In genomic region chr7:135167360-135167759, GRCh38 we compare ENCODE assay signal across 12 cellular contexts. TPM values are rescaled to one million over a fixed set of nuclear protein-coding genes. Genes with fewer than 3 reads are reported as not detected.
DNase-seq lines count a peak whose midpoint lies in the region; ATAC-seq, FAIRE-seq and TF ChIP-seq lines count a peak whose summit lies in the region.
"Had no signal": no experiment of that assay in that cellular context is flagged by ENCODE, and none has a peak within 500 bp of the region (broad histone marks: within the 10 kb centered on the region; RNA-seq: fewer than 3 reads in every experiment).

No MANE protein-coding gene starts in this region.

- intact Hi-C loops in heart left ventricle (cut with DNase I) (loop anchor here in 5 of 10 donors (5.0 to 10.0 kb wide), 4 partner anchors 180 to 483 kb away; partner anchors contain the start of genes AGBL3 (in 3 of the 5) and CALD1 (in 2 of the 5)), left ventricle myocardium superior (cut with micrococcal nuclease) (loop anchor here (5.0 kb wide), 1 partner anchor 180 kb away; the partner anchor contains the start of gene AGBL3), lower lobe of right lung (cut with DNase I) (no loop called here), transverse colon (cut with DNase I; ENCODE audit: low total_unique reads) (loop anchor here (10.0 kb wide), 1 partner anchor 483 kb away; no protein-coding TSS in a partner anchor), uterus (cut with DNase I; ENCODE audit: low total_unique reads) (no loop called here)
- intact Hi-C loops in activated T-helper 2 cell treated with anti-CD3 and anti-CD28 coated beads, Interferon-gamma antibody, Interleukin-2, Interleukin-4, amounts not matched to agents 10 μg/mL and 5 μg/mL and 100 μg/mL, durations not matched to agents 14 hours and 24 hours and 36 hours (cut with micrococcal nuclease), result no loop called here

- peaks cover 70% of the 10 kb centered on the region for H3K36me3 Mint-ChIP-seq in activated T-helper 2 cell treated with anti-CD3 and anti-CD28 coated beads, Interferon-gamma antibody, Interleukin-2, Interleukin-4, amounts not matched to agents 10 μg/mL and 5 μg/mL and 100 μg/mL, durations not matched to agents 14 hours and 24 hours and 36 hours (ENCODE audit: low read depth)

- TF ChIP-seq CTCF in heart left ventricle (IDR thresholded peaks at IDR 0.05), result no peak
- TF ChIP-seq CTCF in lower lobe of right lung (IDR thresholded peaks at IDR 0.05), result no peak
- TF ChIP-seq CTCF in transverse colon (IDR thresholded peaks at IDR 0.05), result no peak
- no peak for TF ChIP-seq CTCF in smooth muscle cell (IDR thresholded peaks at IDR 0.05; ENCODE audit: borderline replicate concordance, insufficient read depth, poor library complexity, severe bottlenecking)
- TF ChIP-seq CTCF in uterus (IDR thresholded peaks at IDR 0.05), result no peak

- no peaks in the 10 kb centered on the region for H3K27me3 ChIP-seq in heart left ventricle
- H3K27me3 ChIP-seq in lower lobe of right lung (ENCODE audit: low read depth), result no peaks in the 10 kb centered on the region
- no peaks in the 10 kb centered on the region for H3K27me3 ChIP-seq in transverse colon
- H3K27me3 ChIP-seq in smooth muscle cell (ENCODE audit: low read depth), result no peaks in the 10 kb centered on the region
- H3K27me3 ChIP-seq in uterus, result no peaks in the 10 kb centered on the region

- H3K79me2 ChIP-seq in smooth muscle cell (ENCODE audit: low read depth), result peaks cover 18% of the 10 kb centered on the region

- H3K4me1 ChIP-seq in heart left ventricle, result peaks cover 14 to 78% (median 65%) of the 10 kb centered on the region in 12 donors
- H3K4me1 ChIP-seq in lower lobe of right lung, result peaks cover 70% of the 10 kb centered on the region
- peaks cover 13 to 36% (median 25%) of the 10 kb centered on the region in 4 donors for H3K4me1 ChIP-seq in transverse colon
- H3K4me1 ChIP-seq in smooth muscle cell (ENCODE audit: low read depth), result peaks cover 14% of the 10 kb centered on the region
- peaks cover 4 to 17% of the 10 kb centered on the region in 2 donors for H3K4me1 ChIP-seq in uterus

- H3K4me2 ChIP-seq in smooth muscle cell, result no peak overlapping the region

- no peak overlapping the region for H2AFZ ChIP-seq in smooth muscle cell (ENCODE audit: low read depth)

- H3K4me3 ChIP-seq in heart left ventricle, result peak overlapping the region in 1 of 12 donors; percentile 15
- H3K4me3 ChIP-seq in lower lobe of right lung, result no peak overlapping the region
- H3K4me3 ChIP-seq in transverse colon, result no peak overlapping the region
- H3K4me3 ChIP-seq in smooth muscle cell, result no peak overlapping the region
- H3K4me3 ChIP-seq in uterus, result no peak overlapping the region

- H3K27ac ChIP-seq in heart left ventricle, result peak overlapping the region in 11 of 12 donors; percentile 28 to 81 (median 71)
- H3K27ac ChIP-seq in lower lobe of right lung, result peak overlapping the region; percentile 72
- peak overlapping the region; percentile 30 to 97 (median 46) for H3K27ac ChIP-seq in transverse colon
- no peak overlapping the region for H3K27ac ChIP-seq in smooth muscle cell (ENCODE audit: low read depth)
- H3K27ac ChIP-seq in uterus, result peak overlapping the region in 1 of 2 donors; percentile 95

- H3K27me3 Mint-ChIP-seq in activated T-helper 2 cell treated with anti-CD3 and anti-CD28 coated beads, Interferon-gamma antibody, Interleukin-2, Interleukin-4, amounts not matched to agents 10 μg/mL and 5 μg/mL and 100 μg/mL, durations not matched to agents 14 hours and 24 hours and 36 hours (ENCODE audit: low read depth), result no peaks in the 10 kb centered on the region

- peaks cover 33% of the 10 kb centered on the region for H3K4me1 Mint-ChIP-seq in activated T-helper 2 cell treated with anti-CD3 and anti-CD28 coated beads, Interferon-gamma antibody, Interleukin-2, Interleukin-4, amounts not matched to agents 10 μg/mL and 5 μg/mL and 100 μg/mL, durations not matched to agents 14 hours and 24 hours and 36 hours (ENCODE audit: low read depth)

- H3K36me3 ChIP-seq in heart left ventricle (peaks cover 0 to 54% (median 40%) of the 10 kb centered on the region in 9 donors), lower lobe of right lung (peaks cover 51% of the 10 kb centered on the region), transverse colon (peaks cover 0 to 12% (median 0%) of the 10 kb centered on the region in 4 donors), smooth muscle cell (ENCODE audit: low read depth) (no peaks in the 10 kb centered on the region), uterus (no peaks in the 10 kb centered on the region)

- H4K20me1 ChIP-seq in smooth muscle cell (ENCODE audit: low read depth), result peaks cover 6% of the 10 kb centered on the region

- H3K9me3 ChIP-seq in heart left ventricle (no peaks in the 10 kb centered on the region), lower lobe of right lung (no peaks in the 10 kb centered on the region), transverse colon (no peaks in the 10 kb centered on the region), smooth muscle cell (replicated peaks; ENCODE audit: low read depth) (no peaks in the 10 kb centered on the region), uterus (no peaks in the 10 kb centered on the region)

- H3F3A ChIP-seq in smooth muscle cell (ENCODE audit: low read depth), result peaks cover 3% of the 10 kb centered on the region

- no peak for DNase-seq in heart left ventricle
- no peak for DNase-seq in left ventricle myocardium superior
- DNase-seq in activated T-helper 2 cell treated with anti-CD3 and anti-CD28 coated beads, Interferon-gamma antibody, Interleukin-2, Interleukin-4, amounts not matched to agents 10 μg/mL and 5 μg/mL and 100 μg/mL, durations not matched to agents 14 hours and 24 hours and 36 hours (ENCODE audit: low spot score), result no peak
- no peak for DNase-seq in lower lobe of right lung
- DNase-seq in transverse colon, result no peak
- no peak for DNase-seq in smooth muscle cell (lab: John Stamatoyannopoulos, UW; ENCODE audit: unreplicated experiment)
- DNase-seq in urothelium cell line (ENCODE audit: low spot score), result no peak
- DNase-seq in uterus, result no peak
- DNase-seq: AML-193, NCI-H2227 treated with DMSO at 0.1 percent for 48 hours had no signal

- in situ Hi-C loops in transverse colon (cut with MboI; ENCODE audit: low pct_ligation_motif_present in 1 of 4, low pct_unique_long_range_greater_than_20kb in 1 of 4, low sequenced_read_pairs in 3 of 4), result loop anchor here in 3 of 4 donors (10.0 to 25.0 kb wide), 3 partner anchors 173 to 505 kb away; no protein-coding TSS in a partner anchor

- peaks cover 7% of the 10 kb centered on the region for H3K9me3 Mint-ChIP-seq in activated T-helper 2 cell treated with anti-CD3 and anti-CD28 coated beads, Interferon-gamma antibody, Interleukin-2, Interleukin-4, amounts not matched to agents 10 μg/mL and 5 μg/mL and 100 μg/mL, durations not matched to agents 14 hours and 24 hours and 36 hours

- H3K27ac Mint-ChIP-seq in activated T-helper 2 cell treated with anti-CD3 and anti-CD28 coated beads, Interferon-gamma antibody, Interleukin-2, Interleukin-4, amounts not matched to agents 10 μg/mL and 5 μg/mL and 100 μg/mL, durations not matched to agents 14 hours and 24 hours and 36 hours, result peak overlapping the region; percentile 3

- no peak for ATAC-seq in heart left ventricle
- no peak for ATAC-seq in left ventricle myocardium superior
- ATAC-seq in lower lobe of right lung, result no peak

- no peak overlapping the region for H3K4me3 Mint-ChIP-seq in activated T-helper 2 cell treated with anti-CD3 and anti-CD28 coated beads, Interferon-gamma antibody, Interleukin-2, Interleukin-4, amounts not matched to agents 10 μg/mL and 5 μg/mL and 100 μg/mL, durations not matched to agents 14 hours and 24 hours and 36 hours (ENCODE audit: low read depth)

- WGBS in heart left ventricle, 4 donors, result 70 to 88% (median 76%) methylated on average over 10 of the region's 10 CpGs
- 86% methylated on average over 10 of the region's 10 CpGs; no CpG with 5 or more reads in 1 of the 2 donors for WGBS in transverse colon (ENCODE audit: low coverage in 1 of 2), 2 donors
- WGBS in smooth muscle cell (ENCODE audit: low lambda C conversion rate), result 92% methylated on average over 10 of the region's 10 CpGs

- TF ChIP-seq EP300 in transverse colon (IDR thresholded peaks at IDR 0.05; ENCODE audit: low read depth), result no peak

- TF ChIP-seq POLR2A in heart left ventricle (IDR thresholded peaks at IDR 0.05) (no peak), transverse colon (IDR thresholded peaks at IDR 0.05) (no peak), uterus (IDR thresholded peaks at IDR 0.05) (no peak)

- no peak for FAIRE-seq in urothelium cell line (lab: Jason Lieb, UNC)
- FAIRE-seq: endometrium, TTC549 had no signal

- H3K9ac ChIP-seq in smooth muscle cell (ENCODE audit: low read depth), result no peak overlapping the region

RNA-seq across cellular contexts. Expression of gene CYREN, which starts 3.1 kb away (rescaled TPM):
- total RNA-seq in heart left ventricle, result 10 to 100 TPM; 18.4 to 35.8 (median 24.9) TPM
- 10 to 100 TPM; 19.5 to 35.8 TPM for polyA plus RNA-seq in heart left ventricle
- total RNA-seq in left ventricle myocardium superior, result 25.2 TPM
- 50.1 and 52.9 TPM in 2 replicates for total RNA-seq in activated T-helper 2 cell treated with anti-CD3 and anti-CD28 coated beads, Interferon-gamma antibody, Interleukin-2, Interleukin-4, amounts not matched to agents 10 μg/mL and 5 μg/mL and 100 μg/mL, durations not matched to agents 14 hours and 24 hours and 36 hours
- 39.6 TPM for total RNA-seq in lower lobe of right lung
- total RNA-seq in transverse colon, result 10 to 100 TPM; 30.8 to 88.3 (median 37.8) TPM
- 24.7 and 33.4 TPM in 2 replicates for total RNA-seq in smooth muscle cell
- 38.2 and 43.9 TPM in 2 replicates for polyA plus RNA-seq in smooth muscle cell
- 10 to 100 TPM in 3 of 4 donors, 1 to 10 TPM in 1; 4.1 to 47.4 (median 27.7) TPM for total RNA-seq in uterus

RNA-seq across cellular contexts. Expression of gene TMEM140, which starts 19.5 kb away (rescaled TPM):
- total RNA-seq in heart left ventricle (100 to 1,000 TPM in 1 of 9 donors, 10 to 100 TPM in 8; 11.9 to 131 (median 29.5) TPM), left ventricle myocardium superior (16.5 TPM), lower lobe of right lung (39.3 TPM), transverse colon (10 to 100 TPM in 3 of 4 donors, 1 to 10 TPM in 1; 4.8 to 36.3 (median 28.9) TPM), smooth muscle cell (not detected in 2 replicates), uterus (10 to 100 TPM in 3 of 4 donors, 1 to 10 TPM in 1; 5.9 to 30.0 (median 17.9) TPM)
- polyA plus RNA-seq in heart left ventricle (10 to 100 TPM in 1 of 2 donors, 1 to 10 TPM in 1; 6.7 to 26.5 TPM), smooth muscle cell (5.6 and 5.8 TPM in 2 replicates)
- 3.0 and 4.8 TPM in 2 replicates for total RNA-seq in activated T-helper 2 cell treated with anti-CD3 and anti-CD28 coated beads, Interferon-gamma antibody, Interleukin-2, Interleukin-4, amounts not matched to agents 10 μg/mL and 5 μg/mL and 100 μg/mL, durations not matched to agents 14 hours and 24 hours and 36 hours

RNA-seq across cellular contexts. Expression of gene WDR91, which starts 44.0 kb away (rescaled TPM):
- 10 to 100 TPM in 1 of 9 donors, 1 to 10 TPM in 8; 3.4 to 11.4 (median 5.8) TPM for total RNA-seq in heart left ventricle
- 1 to 10 TPM; 3.0 to 4.4 TPM for polyA plus RNA-seq in heart left ventricle
- total RNA-seq in left ventricle myocardium superior, result 6.3 TPM
- total RNA-seq in activated T-helper 2 cell treated with anti-CD3 and anti-CD28 coated beads, Interferon-gamma antibody, Interleukin-2, Interleukin-4, amounts not matched to agents 10 μg/mL and 5 μg/mL and 100 μg/mL, durations not matched to agents 14 hours and 24 hours and 36 hours, result 19.2 and 22.6 TPM in 2 replicates
- total RNA-seq in lower lobe of right lung, result 27.1 TPM
- 10 to 100 TPM in 2 of 4 donors, 1 to 10 TPM in 2; 6.7 to 19.9 (median 12.6) TPM for total RNA-seq in transverse colon
- total RNA-seq in smooth muscle cell, result 6.6 and 16.7 TPM in 2 replicates
- polyA plus RNA-seq in smooth muscle cell, result 6.8 and 12.7 TPM in 2 replicates
- total RNA-seq in uterus, result 10 to 100 TPM; 11.8 to 33.2 (median 17.1) TPM

Comparison
In these comparisons a context has a peak if more than half of its experiments do, and no peak if none do; other contexts are left out.
1. intact Hi-C loops: an anchor here in left ventricle myocardium superior (5.0 kb wide) and transverse colon (10.0 kb wide); none called in activated T-helper 2 cell treated with anti-CD3 and anti-CD28 coated beads, Interferon-gamma antibody, Interleukin-2, Interleukin-4, amounts not matched to agents 10 μg/mL and 5 μg/mL and 100 μg/mL, durations not matched to agents 14 hours and 24 hours and 36 hours, lower lobe of right lung and uterus.